8 cellular contexts compared by ENCODE assay signal in the genomic region with DNA sequence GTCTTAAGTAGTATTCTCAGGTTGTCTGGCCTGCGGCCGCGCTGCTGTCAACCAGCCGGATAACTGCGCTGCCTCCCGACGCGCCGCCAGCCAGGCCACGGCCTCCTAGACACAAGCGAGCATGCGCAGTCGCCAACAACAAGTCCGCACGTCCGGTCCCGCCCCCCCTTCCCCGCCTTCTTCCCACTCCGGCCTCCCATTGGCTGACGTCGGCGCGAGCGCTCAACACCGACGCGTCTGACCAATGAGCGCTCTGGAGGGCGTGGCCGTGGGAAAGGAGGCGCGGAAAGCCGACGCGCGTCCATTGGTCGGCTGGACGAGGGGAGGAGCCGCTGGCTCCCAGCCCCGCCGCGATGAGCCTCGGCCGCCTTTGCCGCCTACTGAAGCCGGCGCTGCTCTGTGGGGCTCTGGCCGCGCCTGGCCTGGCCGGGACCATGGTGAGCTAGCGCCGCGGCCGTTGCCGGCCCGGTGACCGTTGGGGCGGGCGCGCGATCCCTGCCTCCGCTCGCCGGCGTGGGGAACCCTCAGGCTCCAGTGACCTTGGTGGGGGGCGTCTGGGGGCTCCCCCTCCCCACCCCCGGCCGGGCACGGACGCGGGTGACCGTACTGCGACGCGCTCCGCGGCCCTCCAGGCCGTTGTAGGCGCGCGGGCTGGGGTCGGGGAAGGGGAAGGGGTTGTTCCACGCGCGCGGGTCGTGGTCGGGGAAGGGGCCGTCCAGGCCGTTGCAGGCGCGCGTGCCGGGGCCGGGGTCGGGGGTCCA. TPM values are rescaled to one million over a fixed set of nuclear protein-coding genes. Genes with fewer than 3 reads are reported as not detected.
DNase-seq lines count a peak whose midpoint lies in the region; ATAC-seq and TF ChIP-seq lines count a peak whose summit lies in the region.

A gene with protein sequence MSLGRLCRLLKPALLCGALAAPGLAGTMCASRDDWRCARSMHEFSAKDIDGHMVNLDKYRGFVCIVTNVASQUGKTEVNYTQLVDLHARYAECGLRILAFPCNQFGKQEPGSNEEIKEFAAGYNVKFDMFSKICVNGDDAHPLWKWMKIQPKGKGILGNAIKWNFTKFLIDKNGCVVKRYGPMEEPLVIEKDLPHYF (plus strand): TSS at position 304 of the 761 bp plus-strand sequence. CDS start 50 bp downstream, at position 354.

- WGBS in ovary, 3 donors = 0 to 1% (median 0%) methylated on average over 36 to 96 of the region's 96 CpGs
- WGBS in thyroid gland, 2 donors = 2% methylated on average over 29 of the region's 96 CpGs; no CpG with 5 or more reads in 1 of the 2 donors

- H3K36me3 ChIP-seq in SU-DHL-6 (ENCODE audit: low read length) (no peaks in the 10 kb centered on the region), ovary (no peaks in the 10 kb centered on the region), thyroid gland (peaks cover 18 to 24% of the 10 kb centered on the region in 2 donors)

- peak within 1 kb of the TSS; percentile 75 for H2AFZ ChIP-seq in SU-DHL-6 (ENCODE audit: low read depth, low read length, severe bottlenecking)

- peak; percentile 80 for ATAC-seq in HG02642 (IDR thresholded peaks at IDR 0.05; ENCODE audit: poor library complexity, unreplicated experiment)
- ATAC-seq in activated naive CD8-positive, alpha-beta T cell treated with anti-CD3 and anti-CD28 coated beads, Interleukin-2, amount 10 ng/mL, durations not matched to agents 7 days and 5 days (ENCODE audit: low read depth) = peak; percentile 86

- H3K27me3 ChIP-seq in SU-DHL-6 (ENCODE audit: low read length) = no peaks in the 10 kb centered on the region
- no peaks in the 10 kb centered on the region for H3K27me3 ChIP-seq in ovary
- H3K27me3 ChIP-seq in thyroid gland = no peaks in the 10 kb centered on the region

- H3K4me3 Mint-ChIP-seq in activated naive CD8-positive, alpha-beta T cell treated with anti-CD3 and anti-CD28 coated beads, Interleukin-2, amount 10 ng/mL, durations not matched to agents 7 days and 5 days = peak within 1 kb of the TSS; percentile 79

- peak within 1 kb of the TSS; percentile 89 for H3K9ac ChIP-seq in SU-DHL-6 (ENCODE audit: low read length)

- DNase-seq in GM10266 (ENCODE audit: extremely low spot score) = peak; percentile 99
- DNase-seq in NCI-H128 (lab: John Stamatoyannopoulos, UW; ENCODE audit: unreplicated experiment) = peak; percentile 97
- DNase-seq in activated naive CD8-positive, alpha-beta T cell treated with anti-CD3 and anti-CD28 coated beads, Interleukin-2, amount 10 ng/mL, durations not matched to agents 7 days and 5 days = peak; percentile 96
- peak; percentile 96 to 100 (median 99) for DNase-seq in head of caudate nucleus
- DNase-seq in ovary = peak; percentile 99
- DNase-seq in thyroid gland = peak; percentile 99 to 100

- peak; percentile 78 for TF ChIP-seq POLR2A in ovary (IDR thresholded peaks at IDR 0.05)
- TF ChIP-seq POLR2A in thyroid gland (IDR thresholded peaks at IDR 0.05) = peak; percentile 95 to 99

- intact Hi-C loops in head of caudate nucleus (cut with DNase I) = no loop called here
- intact Hi-C loops in ovary (cut with DNase I) = loop anchor here in 3 of 4 donors (5.0 to 10.0 kb wide), 3 partner anchors 68 to 179 kb away; partner anchors contain the start of genes ARID3A (in 1 of the 3), RNU6-2 (in 1 of the 3), SBNO2 (in 1 of the 3) and TMEM259 (in 1 of the 3)
- intact Hi-C loops in thyroid gland (cut with DNase I) = no loop called here

- H3K9me3 Mint-ChIP-seq in activated naive CD8-positive, alpha-beta T cell treated with anti-CD3 and anti-CD28 coated beads, Interleukin-2, amount 10 ng/mL, durations not matched to agents 7 days and 5 days = peaks cover 3% of the 10 kb centered on the region

- no peaks in the 10 kb centered on the region for H4K20me1 ChIP-seq in SU-DHL-6 (ENCODE audit: low read depth, low read length)

- H3K4me2 ChIP-seq in SU-DHL-6 (ENCODE audit: low read depth, low read length, poor library complexity, severe bottlenecking) = peak within 1 kb of the TSS; percentile 79

- H3K9me3 ChIP-seq in SU-DHL-6 (ENCODE audit: insufficient read depth, low read length) (no peaks in the 10 kb centered on the region), ovary (no peaks in the 10 kb centered on the region), thyroid gland (no peaks in the 10 kb centered on the region)

- peak within 1 kb of the TSS; percentile 80 for H3K27ac Mint-ChIP-seq in activated naive CD8-positive, alpha-beta T cell treated with anti-CD3 and anti-CD28 coated beads, Interleukin-2, amount 10 ng/mL, durations not matched to agents 7 days and 5 days

- H3K4me3 ChIP-seq in SU-DHL-6 (ENCODE audit: insufficient read depth, low read length, poor library complexity, severe bottlenecking) (peak within 1 kb of the TSS; percentile 97), ovary (peak within 1 kb of the TSS; percentile 84), thyroid gland (replicated peaks in 1 of 3) (peak within 1 kb of the TSS; percentile 47 to 98 (median 48))

- peaks cover 2% of the 10 kb centered on the region for H3K36me3 Mint-ChIP-seq in activated naive CD8-positive, alpha-beta T cell treated with anti-CD3 and anti-CD28 coated beads, Interleukin-2, amount 10 ng/mL, durations not matched to agents 7 days and 5 days

- peaks cover 3% of the 10 kb centered on the region; the same call in 1 of the 2 replicates for H3F3A ChIP-seq in SU-DHL-6 (ENCODE audit: insufficient read depth)

- no peaks in the 10 kb centered on the region for H3K79me2 ChIP-seq in SU-DHL-6 (ENCODE audit: insufficient read depth, low read length)

- TF ChIP-seq CTCF in GM10266 (IDR thresholded peaks at IDR 0.05; ENCODE audit: control insufficient read depth, insufficient read depth, low read depth, missing control alignments) (no peak), SU-DHL-6 (IDR thresholded peaks at IDR 0.05; ENCODE audit: insufficient read depth, low read length, poor library complexity, severe bottlenecking) (no peak), ovary (IDR thresholded peaks at IDR 0.05) (no peak), thyroid gland (IDR thresholded peaks at IDR 0.05) (no peak)

- TF ChIP-seq EP300 in ovary (IDR thresholded peaks at IDR 0.05) = no peak

- no peaks in the 10 kb centered on the region for H3K27me3 Mint-ChIP-seq in activated naive CD8-positive, alpha-beta T cell treated with anti-CD3 and anti-CD28 coated beads, Interleukin-2, amount 10 ng/mL, durations not matched to agents 7 days and 5 days

- H3K4me1 Mint-ChIP-seq in activated naive CD8-positive, alpha-beta T cell treated with anti-CD3 and anti-CD28 coated beads, Interleukin-2, amount 10 ng/mL, durations not matched to agents 7 days and 5 days = peaks cover 27% of the 10 kb centered on the region

- H3K4me1 ChIP-seq in ovary (ENCODE audit: insufficient read depth) (peaks cover 26% of the 10 kb centered on the region), thyroid gland (peaks cover 50 to 60% of the 10 kb centered on the region in 2 donors)

- H3K27ac ChIP-seq in SU-DHL-6 (ENCODE audit: low read depth, low read length) (peak within 1 kb of the TSS; percentile 69), ovary (peak within 1 kb of the TSS; percentile 91 to 97), thyroid gland (peak within 1 kb of the TSS; percentile 98 to 99 (median 99))

- POLR2A ChIA-PET in activated naive CD8-positive, alpha-beta T cell treated with anti-CD3 and anti-CD28 coated beads, Interleukin-2, amount 10 ng/mL, durations not matched to agents 7 days and 5 days (lab: Charles Lee) = interaction anchor here (0.5 to 2.5 kb wide), 14 partner anchors 22 to 165 kb away, joined by 3 to 13 read pairs (median 4); partner anchors contain the start of genes ABCA7, ARHGAP45, CIRBP and WDR18

- H3K9me2 ChIP-seq in SU-DHL-6 (replicated peaks; ENCODE audit: insufficient read depth, low read length) = no peaks in the 10 kb centered on the region

RNA-seq across cellular contexts. Expression of the gene that starts here (rescaled TPM):
- total RNA-seq in activated naive CD8-positive, alpha-beta T cell treated with anti-CD3 and anti-CD28 coated beads, Interleukin-2, amount 10 ng/mL, durations not matched to agents 7 days and 5 days = 100 to 1,000 TPM; 194 to 206 TPM
- total RNA-seq in ovary (100 to 1,000 TPM; 189 to 309 (median 247) TPM), thyroid gland (100 to 1,000 TPM; 350 to 485 (median 414) TPM)
- 100 to 1,000 TPM; 239 to 450 TPM for polyA plus RNA-seq in ovary

Comparison
In these comparisons a context has a peak if more than half of its experiments do, and no peak if none do; other contexts are left out.
1. Peak in every context shown above with its lines: DNase-seq, ATAC-seq, H3K4me3 ChIP-seq and H3K27ac ChIP-seq.
2. intact Hi-C loops: an anchor here in ovary (5.0 to 10.0 kb wide); none called in head of caudate nucleus and thyroid gland.